ENCODE assay signal across 8 cellular contexts in genomic region chr16:66603537-66604375, GRCh38. TPM values are rescaled to one million over a fixed set of nuclear protein-coding genes. Genes with fewer than 3 reads are reported as not detected.
A peak's percentile ranks its signal among the peaks of the same experiment; 100 is the strongest.
DNase-seq lines count a peak whose midpoint lies in the region; FAIRE-seq and TF ChIP-seq lines count a peak whose summit lies in the region.

No MANE protein-coding gene starts in this region.

- H2AFZ ChIP-seq in OCI-LY3 (ENCODE audit: low read depth, low read length) = peak overlapping the region; percentile 75
- peak overlapping the region; percentile 70 for H2AFZ ChIP-seq in osteoblast (ENCODE audit: low read length)

- H3K27ac Mint-ChIP-seq in activated T-cell treated with anti-CD3 and anti-CD28 coated beads, Interleukin-2, amount 50 U/mL, for 24 hours = peak overlapping the region; percentile 93

- H3K4me2 ChIP-seq in OCI-LY3 (ENCODE audit: low read length) (peak overlapping the region; percentile 69), osteoblast (ENCODE audit: insufficient read depth, low read length) (peak overlapping the region; percentile 82)

- DNase-seq in AML-193 (lab: John Stamatoyannopoulos, UW) = peak; percentile 32 to 52
- peak; percentile 67 for DNase-seq in H54 (ENCODE audit: insufficient read length, low spot score)
- no peak for DNase-seq in activated T-cell treated with anti-CD3 and anti-CD28 coated beads, Interleukin-2, amount 50 U/mL, for 24 hours
- peak; percentile 46 for DNase-seq in fibroblast of peridontal ligament (ENCODE audit: extremely low read depth)
- peak; percentile 87 for DNase-seq in osteoblast (ENCODE audit: insufficient read length, low spot score, missing footprints)
- DNase-seq in tibial artery = peak in 1 of 2 donors; percentile 62
- no peak for DNase-seq in LoVo (ENCODE audit: low spot score)

- H3K36me3 ChIP-seq in OCI-LY3 (replicated peaks; ENCODE audit: low read depth, low read length) (peaks cover 8% of the 10 kb centered on the region), osteoblast (ENCODE audit: insufficient read depth, low read length) (no peaks in the 10 kb centered on the region), tibial artery (no peaks in the 10 kb centered on the region)

- peak overlapping the region; percentile 85 for H3K4me3 Mint-ChIP-seq in activated T-cell treated with anti-CD3 and anti-CD28 coated beads, Interleukin-2, amount 50 U/mL, for 24 hours

- H3K36me3 Mint-ChIP-seq in activated T-cell treated with anti-CD3 and anti-CD28 coated beads, Interleukin-2, amount 50 U/mL, for 24 hours (ENCODE audit: low read depth) = peaks cover 22% of the 10 kb centered on the region

- H3K9me3 ChIP-seq in OCI-LY3 (ENCODE audit: insufficient read depth, low read length) (peaks cover 12% of the 10 kb centered on the region), osteoblast (ENCODE audit: low read depth, low read length) (no peaks in the 10 kb centered on the region), tibial artery (no peaks in the 10 kb centered on the region)

- TF ChIP-seq CTCF in OCI-LY3 (IDR thresholded peaks at IDR 0.05; ENCODE audit: low read depth, low read length) (no peak), osteoblast (IDR thresholded peaks at IDR 0.05; ENCODE audit: extremely low read depth, low read depth, low read length) (no peak), tibial artery (IDR thresholded peaks at IDR 0.05) (no peak)

- peak overlapping the region; percentile 88 for H3K4me3 ChIP-seq in OCI-LY3 (ENCODE audit: low read length)
- peak overlapping the region; percentile 84 for H3K4me3 ChIP-seq in osteoblast (ENCODE audit: insufficient read depth, low read length)
- H3K4me3 ChIP-seq in tibial artery = peak overlapping the region; percentile 56 to 65

- H3K4me1 Mint-ChIP-seq in activated T-cell treated with anti-CD3 and anti-CD28 coated beads, Interleukin-2, amount 50 U/mL, for 24 hours (ENCODE audit: low read depth) = peaks cover 54% of the 10 kb centered on the region

- H3K27me3 ChIP-seq in OCI-LY3 (ENCODE audit: low read depth, low read length) = peaks cover 12% of the 10 kb centered on the region
- no peaks in the 10 kb centered on the region for H3K27me3 ChIP-seq in osteoblast (ENCODE audit: insufficient read depth, low read length)
- peaks cover 0 to 18% of the 10 kb centered on the region in 2 donors for H3K27me3 ChIP-seq in tibial artery

- H3K79me2 ChIP-seq in OCI-LY3 (ENCODE audit: low read length) (peaks cover 26% of the 10 kb centered on the region), osteoblast (ENCODE audit: insufficient read depth, low read length) (peaks cover 19% of the 10 kb centered on the region)

- H3K9me3 Mint-ChIP-seq in activated T-cell treated with anti-CD3 and anti-CD28 coated beads, Interleukin-2, amount 50 U/mL, for 24 hours = peaks cover 5% of the 10 kb centered on the region

- FAIRE-seq in H54 (lab: Jason Lieb, UNC) = peak; percentile 6

- no peaks in the 10 kb centered on the region for H3K27me3 Mint-ChIP-seq in activated T-cell treated with anti-CD3 and anti-CD28 coated beads, Interleukin-2, amount 50 U/mL, for 24 hours

- H3K27ac ChIP-seq in OCI-LY3 (ENCODE audit: low read length) = peak overlapping the region; percentile 83
- H3K27ac ChIP-seq in osteoblast (ENCODE audit: low read depth, low read length) = peak overlapping the region; percentile 48
- peak overlapping the region; percentile 68 to 78 for H3K27ac ChIP-seq in tibial artery

- peaks cover 25% of the 10 kb centered on the region for H4K20me1 ChIP-seq in OCI-LY3 (ENCODE audit: insufficient read depth, low read length)
- peaks cover 7% of the 10 kb centered on the region for H4K20me1 ChIP-seq in osteoblast (ENCODE audit: insufficient read depth, low read length)

- H3K9ac ChIP-seq in OCI-LY3 (ENCODE audit: low read length) = peak overlapping the region; percentile 88

- H3K4me1 ChIP-seq in OCI-LY3 (ENCODE audit: low read length) (peaks cover 46% of the 10 kb centered on the region), osteoblast (ENCODE audit: insufficient read depth, low read length) (peaks cover 17% of the 10 kb centered on the region), tibial artery (peaks cover 0 to 35% (median 22%) of the 10 kb centered on the region in 4 donors)

- intact Hi-C loops in tibial artery (cut with DNase I; ENCODE audit: low total_unique reads) = loop anchor here (5.0 to 10.0 kb wide), 2 partner anchors 129 to 196 kb away; no protein-coding TSS in a partner anchor

- TF ChIP-seq POLR2A in H54 (IDR thresholded peaks at IDR 0.05; ENCODE audit: low read depth, low read length) = no peak

RNA-seq across cellular contexts. Expression of gene CMTM3, which starts 0.7 kb away (rescaled TPM):
- 24.6 and 29.8 TPM in 2 replicates for total RNA-seq in osteoblast

RNA-seq across cellular contexts. Expression of gene CMTM2, which starts 24.5 kb away (rescaled TPM):
- not detected in 2 replicates for total RNA-seq in osteoblast

RNA-seq across cellular contexts. Expression of gene CMTM1, which starts 37.5 kb away (rescaled TPM):
- total RNA-seq in osteoblast = 4.0 and 4.1 TPM in 2 replicates

RNA-seq across cellular contexts. Expression of gene CKLF, which starts 51.4 kb away (rescaled TPM):
- total RNA-seq in osteoblast = 46.0 and 48.9 TPM in 2 replicates

RNA-seq across cellular contexts. Expression of gene TK2, which starts 53.8 kb away (rescaled TPM):
- 73.5 and 81.3 TPM in 2 replicates for total RNA-seq in osteoblast

Comparison
In these comparisons a context has a peak if more than half of its experiments do, and no peak if none do; other contexts are left out.
1. DNase-seq: peak in AML-193 (2 of 2), H54 (single experiment), fibroblast of peridontal ligament (single experiment) and osteoblast (single experiment); none in activated T-cell treated with anti-CD3 and anti-CD28 coated beads, Interleukin-2, amount 50 U/mL, for 24 hours (single experiment) and LoVo (single experiment).
2. Peak in every context shown above with its lines, with median percentiles within 50 percentile points of each other: H3K27ac ChIP-seq and H3K4me3 ChIP-seq.